ENCODE assay signal across 2 cellular contexts in genomic region chr7:77649950-77650349, GRCh38.
A peak's percentile ranks its signal among the peaks of the same experiment; 100 is the strongest.
TF ChIP-seq lines count a peak whose summit lies in the region.

No MANE protein-coding gene starts in this region.

TF ChIP-seq in HepG2, 621 proteins besides CTCF, POLR2A, EP300 and RAD21:
- TF ChIP-seq MIER2 (CRISPR knock-in tag; IDR thresholded peaks at IDR 0.05) (no peak), HNF4A (CRISPR knock-in tag; IDR thresholded peaks at IDR 0.05) (0 out of 2 replicates have a peak, but pooled peaks have one; percentile 5), ZNF281 (CRISPR knock-in tag; IDR thresholded peaks at IDR 0.05; ENCODE audit: borderline replicate concordance) (peak; percentile 78), ZNF143 (CRISPR knock-in tag; IDR thresholded peaks at IDR 0.05) (no peak), GFI1 (CRISPR knock-in tag; IDR thresholded peaks at IDR 0.05; ENCODE audit: borderline replicate concordance) (peak; percentile 86), CHCHD3 (CRISPR knock-in tag; IDR thresholded peaks at IDR 0.05) (no peak), TFDP1 (CRISPR knock-in tag; IDR thresholded peaks at IDR 0.05; ENCODE audit: borderline replicate concordance) (no peak), ZNF292 (CRISPR knock-in tag; IDR thresholded peaks at IDR 0.05; ENCODE audit: borderline replicate concordance, low read depth) (no peak), ATF7 (IDR thresholded peaks at IDR 0.05) (no peak), ATF7 (CRISPR knock-in tag; IDR thresholded peaks at IDR 0.05) (no peak), TEAD3 (CRISPR knock-in tag; optimal IDR thresholded peaks at IDR 0.05; ENCODE audit: borderline replicate concordance) (peak; percentile 60), ZNF776 (CRISPR knock-in tag; IDR thresholded peaks at IDR 0.05) (no peak)

TF ChIP-seq in K562, 482 proteins besides CTCF, POLR2A, EP300 and RAD21:
- TF ChIP-seq SMARCE1 (IDR thresholded peaks at IDR 0.05) (no peak), ATF3 (IDR thresholded peaks at IDR 0.05) (no peak), ATF3 (CRISPR knock-in tag; conservative IDR thresholded peaks at IDR 0.05) (no peak)
